ENCODE assay signal across 12 cellular contexts in the genomic region with DNA sequence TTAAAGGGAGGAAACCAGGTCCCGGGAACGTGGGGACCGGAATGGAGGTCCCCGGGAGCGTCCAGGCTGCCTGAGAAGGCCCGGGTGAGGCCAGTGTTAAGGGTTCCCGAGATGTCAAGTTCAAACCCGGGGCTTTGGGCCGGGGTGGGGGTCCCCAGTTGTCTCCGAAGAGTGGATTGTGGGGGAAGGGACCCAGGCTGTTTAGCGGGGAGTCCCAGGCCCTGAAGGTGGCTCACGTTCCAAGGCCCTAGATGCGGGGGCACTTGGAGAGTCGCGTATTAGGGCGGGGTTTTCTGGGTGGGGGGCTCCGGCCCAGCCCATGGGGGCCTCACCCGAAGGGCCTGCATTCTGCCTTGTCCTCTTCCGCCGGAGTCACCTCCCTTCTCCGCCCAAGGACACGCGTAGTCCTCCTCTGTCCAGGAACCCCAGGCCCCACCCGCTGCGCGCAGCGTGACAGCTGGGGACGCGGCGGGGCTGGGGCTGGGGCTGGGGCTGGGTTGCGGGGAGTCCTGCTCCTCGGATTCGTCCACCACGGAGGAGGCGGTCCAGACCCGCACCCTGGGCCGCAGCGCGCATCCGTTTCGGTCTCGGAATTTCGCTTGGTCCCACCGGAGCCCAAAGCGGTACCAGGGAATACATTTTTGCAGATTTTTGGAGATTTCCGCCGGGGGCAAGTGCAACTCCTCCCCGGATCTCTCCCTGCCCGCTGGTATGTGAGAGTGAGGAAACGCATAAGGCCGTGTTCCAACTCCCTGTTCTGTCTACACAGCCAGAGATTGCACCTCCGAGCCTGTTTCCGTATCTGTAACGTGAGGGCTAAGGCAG. TPM values are rescaled to one million over a fixed set of nuclear protein-coding genes. Genes with fewer than 3 reads are reported as not detected.
A peak's percentile ranks its signal among the peaks of the same experiment; 100 is the strongest.
DNase-seq lines count a peak whose midpoint lies in the region; ATAC-seq, FAIRE-seq and TF ChIP-seq lines count a peak whose summit lies in the region.
"Had no signal": no experiment of that assay in that cellular context is flagged by ENCODE, and none has a peak within 500 bp of the region (broad histone marks: within the 10 kb centered on the region; RNA-seq: fewer than 3 reads in every experiment).

Gene COX7A1 (minus strand): TSS at position 387 of the 825 bp plus-strand sequence. CDS start 40 bp downstream, at position 347.

- TF ChIP-seq CTCF in CD14-positive monocyte (IDR thresholded peaks at IDR 0.05) (no peak), retinal pigment epithelial cell (conservative IDR thresholded peaks at IDR 0.05; ENCODE audit: low read depth, low read length) (no peak)

- H3K9me3 Mint-ChIP-seq in CD14-positive monocyte, result no peaks in the 10 kb centered on the region
- H3K9me3 Mint-ChIP-seq in activated CD4-positive, alpha-beta memory T cell treated with anti-CD3 and anti-CD28 coated beads, Interleukin-2, amount 10 ng/mL, durations not matched to agents 7 days and 5 days, result no peaks in the 10 kb centered on the region
- H3K9me3 Mint-ChIP-seq: central memory CD8-positive, alpha-beta T cell; type B pancreatic cell had no signal

- peak within 1 kb of the TSS; percentile 4 to 53 for H3K4me3 Mint-ChIP-seq in CD14-positive monocyte
- H3K4me3 Mint-ChIP-seq in activated CD4-positive, alpha-beta memory T cell treated with anti-CD3 and anti-CD28 coated beads, Interleukin-2, amount 10 ng/mL, durations not matched to agents 7 days and 5 days, result no peak within 1 kb of the TSS
- H3K4me3 Mint-ChIP-seq: central memory CD8-positive, alpha-beta T cell; type B pancreatic cell had no signal

- peaks cover 40 to 55% of the 10 kb centered on the region in 2 donors for H3K36me3 Mint-ChIP-seq in CD14-positive monocyte
- peaks cover 38% of the 10 kb centered on the region for H3K36me3 Mint-ChIP-seq in activated CD4-positive, alpha-beta memory T cell treated with anti-CD3 and anti-CD28 coated beads, Interleukin-2, amount 10 ng/mL, durations not matched to agents 7 days and 5 days (ENCODE audit: low read depth)

- TF ChIP-seq POLR2A in GM12892 (IDR thresholded peaks at IDR 0.05; ENCODE audit: low read depth, low read length), result no peak

- H3K4me3 ChIP-seq in retinal pigment epithelial cell (ENCODE audit: low read length), result peak within 1 kb of the TSS; percentile 21

- no peak for FAIRE-seq in GM12892 (lab: Jason Lieb, UNC)

- peaks cover 0 to 7% (median 0%) of the 10 kb centered on the region in 3 donors for H3K27me3 Mint-ChIP-seq in CD14-positive monocyte (ENCODE audit: low read depth in 3 of 3)
- H3K27me3 Mint-ChIP-seq in activated CD4-positive, alpha-beta memory T cell treated with anti-CD3 and anti-CD28 coated beads, Interleukin-2, amount 10 ng/mL, durations not matched to agents 7 days and 5 days, result no peaks in the 10 kb centered on the region
- H3K27me3 Mint-ChIP-seq: central memory CD8-positive, alpha-beta T cell; type B pancreatic cell had no signal

- POLR2A ChIA-PET in activated CD4-positive, alpha-beta memory T cell treated with anti-CD3 and anti-CD28 coated beads, Interleukin-2, amount 10 ng/mL, durations not matched to agents 7 days and 5 days (lab: Charles Lee), result interaction anchor here (1.0 to 1.4 kb wide), 4 partner anchors 12 to 14 kb away, joined by 3 to 6 read pairs (median 3); partner anchors contain the start of gene CAPNS1

- DNase-seq in CD14-positive monocyte (ENCODE audit: low spot score) (no peak), cerebellar cortex (ENCODE audit: low spot score) (peak; percentile 64), hepatic stellate cell (ENCODE audit: low spot score) (peak; percentile 78), retinal pigment epithelial cell (ENCODE audit: low read depth) (no peak), GM12892 (ENCODE audit: insufficient read length) (no peak), DMS153 (lab: John Stamatoyannopoulos, UW) (no peak)
- DNase-seq in activated CD4-positive, alpha-beta memory T cell treated with anti-CD3 and anti-CD28 coated beads, Interleukin-2, amount 10 ng/mL, durations not matched to agents 7 days and 5 days, result no peak
- DNase-seq: NCI-H226 had no signal

- intact Hi-C loops in CD14-positive monocyte (cut with micrococcal nuclease), result no loop called here

- no peak for ATAC-seq in esophagus mucosa

- H3K4me1 Mint-ChIP-seq in CD14-positive monocyte, result peaks cover 23% of the 10 kb centered on the region
- H3K4me1 Mint-ChIP-seq in activated CD4-positive, alpha-beta memory T cell treated with anti-CD3 and anti-CD28 coated beads, Interleukin-2, amount 10 ng/mL, durations not matched to agents 7 days and 5 days, result peaks cover 3% of the 10 kb centered on the region

- CTCF ChIA-PET in activated CD4-positive, alpha-beta memory T cell treated with anti-CD3 and anti-CD28 coated beads, Interleukin-2, amount 10 ng/mL, durations not matched to agents 7 days and 5 days (lab: Charles Lee), result interaction anchor here (1.1 kb wide), 1 partner anchor 25 kb away, joined by 5 read pairs; no protein-coding TSS in a partner anchor

- H3K27ac Mint-ChIP-seq in CD14-positive monocyte, result peak within 1 kb of the TSS in 4 of 7 donors; percentile 13 to 56 (median 16)
- no peak within 1 kb of the TSS for H3K27ac Mint-ChIP-seq in activated CD4-positive, alpha-beta memory T cell treated with anti-CD3 and anti-CD28 coated beads, Interleukin-2, amount 10 ng/mL, durations not matched to agents 7 days and 5 days
- H3K27ac Mint-ChIP-seq: type B pancreatic cell had no signal

RNA-seq across cellular contexts. Expression of gene COX7A1, which starts in this region (rescaled TPM):
- not detected for polyA plus RNA-seq in CD14-positive monocyte
- polyA plus RNA-seq in GM12892 (2012; ENCODE audit: missing spikeins), result not detected
- total RNA-seq in esophagus mucosa, result 3.5 TPM
- total RNA-seq in activated CD4-positive, alpha-beta memory T cell treated with anti-CD3 and anti-CD28 coated beads, Interleukin-2, amount 10 ng/mL, durations not matched to agents 7 days and 5 days, result not detected
- total RNA-seq: osteocyte had no signal

Comparison
In these comparisons a context has a peak if more than half of its experiments do, and no peak if none do; other contexts are left out.
1. DNase-seq: peak in cerebellar cortex (single experiment) and hepatic stellate cell (single experiment); none in CD14-positive monocyte (single experiment), retinal pigment epithelial cell (single experiment), GM12892 (single experiment), DMS153 (single experiment) and activated CD4-positive, alpha-beta memory T cell treated with anti-CD3 and anti-CD28 coated beads, Interleukin-2, amount 10 ng/mL, durations not matched to agents 7 days and 5 days (single experiment).